In genomic region chr6:64732888-64733287, GRCh38 we compare ENCODE assay signal across 16 cellular contexts.
A peak's percentile ranks its signal among the peaks of the same experiment; 100 is the strongest.
DNase-seq lines count a peak whose midpoint lies in the region; TF ChIP-seq lines count a peak whose summit lies in the region.
"Had no signal": no experiment of that assay in that cellular context is flagged by ENCODE, and none has a peak within 500 bp of the region (broad histone marks: within the 10 kb centered on the region; RNA-seq: fewer than 3 reads in every experiment).

No MANE protein-coding gene starts in this region.

- TF ChIP-seq CTCF in BE2C (IDR thresholded peaks at IDR 0.05; ENCODE audit: low read depth, low read length) = peak; percentile 46
- TF ChIP-seq CTCF in fibroblast of mammary gland (conservative IDR thresholded peaks at IDR 0.05; ENCODE audit: control insufficient read depth, insufficient read depth, low read depth, low read length) = peak; percentile 1

- no peaks in the 10 kb centered on the region for H3K4me1 ChIP-seq in BE2C

- H3K36me3 ChIP-seq in BE2C = no peaks in the 10 kb centered on the region

- in situ Hi-C loops in KBM-7 (cut with MboI; ENCODE audit: low pct_unique_long_range_greater_than_20kb, low sequenced_read_pairs) (no loop called here), SK-MEL-5 (cut with HindIII; ENCODE audit: low pct_unique_long_range_greater_than_20kb, low sequenced_read_pairs) (no loop called here)

- no peak for DNase-seq in BE2C
- DNase-seq in KBM-7 = peak; percentile 21
- peak; percentile 57 for DNase-seq in SK-MEL-5 (ENCODE audit: low read depth, low spot score)
- no peak for DNase-seq in fibroblast of mammary gland (ENCODE audit: low read depth)
- DNase-seq in stimulated activated naive CD4-positive, alpha-beta T cell treated with Interleukin-2 at 50 U/mL for 16 hours (lab: John Stamatoyannopoulos, UW) = no peak
- DNase-seq in central memory CD4-positive, alpha-beta T cell = no peak
- DNase-seq in KG1 (lab: John Stamatoyannopoulos, UW) = no peak
- DNase-seq in NCI-H2081 (lab: John Stamatoyannopoulos, UW) = no peak
- DNase-seq: activated CD8-positive, alpha-beta T cell treated with anti-CD3 and anti-CD28 coated beads, Interleukin-2, amount 10 ng/mL, durations not matched to agents 7 days and 5 days; activated effector memory CD4-positive, alpha-beta T cell treated with anti-CD3 and anti-CD28 coated beads, Interleukin-2, amount 50 U/mL, for 16 hours; effector memory CD8-positive, alpha-beta T cell; naive thymus-derived CD8-positive, alpha-beta T cell; NCI-H1105 treated with DMSO at 0.1 percent for 48 hours; stimulated activated CD8-positive, alpha-beta memory T cell treated with anti-CD3 and anti-CD28 coated beads, Interleukin-4, amount 100 ng/mL, for 48 hours; T-helper 9 cell; trophoblast cell had no signal

- H3K9me3 ChIP-seq in BE2C = no peaks in the 10 kb centered on the region

- no peaks in the 10 kb centered on the region for H3K27me3 ChIP-seq in BE2C

- no peak overlapping the region for H3K4me3 ChIP-seq in BE2C (ENCODE audit: low read depth, low read length)
- H3K4me3 ChIP-seq in fibroblast of mammary gland (ENCODE audit: control insufficient read depth, low read depth, low read length) = no peak overlapping the region

Comparison
In these comparisons a context has a peak if more than half of its experiments do, and no peak if none do; other contexts are left out.
1. DNase-seq: peak in KBM-7 (single experiment) and SK-MEL-5 (single experiment); none in BE2C (single experiment), fibroblast of mammary gland (single experiment), stimulated activated naive CD4-positive, alpha-beta T cell treated with Interleukin-2 at 50 U/mL for 16 hours (single experiment), central memory CD4-positive, alpha-beta T cell (single experiment), KG1 (single experiment) and NCI-H2081 (0 of 2).